Comparison of ENCODE assay signal across 8 cellular contexts in the genomic region with DNA sequence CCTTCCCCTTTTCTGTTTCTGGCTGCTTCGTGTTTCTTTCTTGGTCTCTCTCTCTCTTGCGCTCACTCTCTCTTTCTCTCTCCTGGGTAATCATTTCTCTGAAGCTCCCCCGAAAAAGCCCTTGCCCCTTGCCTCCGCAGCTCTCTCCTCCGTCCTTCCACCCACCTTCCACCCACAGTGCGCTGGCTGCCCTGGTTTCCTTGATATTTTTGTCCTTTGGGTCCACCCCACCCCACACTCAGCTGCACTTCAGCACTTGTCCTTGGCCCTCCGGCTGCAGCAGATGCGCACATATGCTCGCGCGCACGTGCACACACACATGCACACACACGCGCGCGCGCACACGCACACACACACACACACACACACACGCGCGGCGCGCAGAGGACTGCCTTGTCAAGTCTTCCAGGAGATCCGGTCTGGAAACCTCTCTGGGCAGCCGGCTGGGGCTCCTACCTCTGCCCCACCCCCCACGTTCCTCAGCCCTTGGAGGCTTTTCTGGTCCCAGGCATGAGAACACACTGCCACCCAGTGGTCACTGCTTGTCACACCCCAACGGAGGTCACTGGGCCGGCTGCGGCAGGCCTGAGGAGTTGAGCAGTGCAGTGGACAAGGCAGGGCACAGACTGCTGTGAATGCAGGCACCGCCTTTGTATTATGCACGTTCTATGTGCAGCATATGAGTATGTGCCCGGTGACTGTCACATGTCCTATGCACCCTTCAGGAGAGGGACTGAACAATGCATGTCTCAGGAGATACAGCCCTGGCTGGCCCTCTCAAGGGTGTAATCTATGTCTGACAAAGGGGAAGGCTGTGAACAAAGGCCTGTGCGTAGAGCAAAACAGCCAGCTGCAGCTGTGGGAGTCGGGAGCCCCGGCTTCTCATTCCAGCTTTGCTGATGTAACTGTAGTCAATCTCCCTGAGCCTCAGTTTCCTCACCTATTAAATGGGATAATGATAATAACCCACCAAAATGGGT. TPM values are rescaled to one million over a fixed set of nuclear protein-coding genes. Genes with fewer than 3 reads are reported as not detected.
DNase-seq lines count a peak whose midpoint lies in the region; ATAC-seq and TF ChIP-seq lines count a peak whose summit lies in the region.

No MANE protein-coding gene starts in this region.

- H3K4me1 ChIP-seq in CD8-positive, alpha-beta memory T cell (ENCODE audit: insufficient read depth, low read length): peaks cover 60% of the 10 kb centered on the region
- H3K4me1 ChIP-seq in OCI-LY7 (ENCODE audit: insufficient read depth, low read length, poor library complexity, severe bottlenecking) (peaks cover 43% of the 10 kb centered on the region), mononuclear cell (ENCODE audit: insufficient read depth, low read length) (peaks cover 34% of the 10 kb centered on the region)

- peak; percentile 98 for TF ChIP-seq CTCF in OCI-LY7 (conservative IDR thresholded peaks at IDR 0.05; ENCODE audit: low read length)
- peak; percentile 89 for TF ChIP-seq CTCF in epithelial cell of esophagus (IDR thresholded peaks at IDR 0.05; ENCODE audit: insufficient read depth, low read depth, low read length, missing control alignments)

- no peaks in the 10 kb centered on the region for H3K79me2 ChIP-seq in OCI-LY7 (ENCODE audit: insufficient read depth, low read depth, low read length)

- no peaks in the 10 kb centered on the region for H4K20me1 ChIP-seq in OCI-LY7 (ENCODE audit: insufficient read depth, low read length)

- no peak overlapping the region for H3K27ac ChIP-seq in CD8-positive, alpha-beta memory T cell (ENCODE audit: low read depth, low read length)
- no peak overlapping the region for H3K27ac ChIP-seq in OCI-LY7 (ENCODE audit: low read depth, low read length, poor library complexity, severe bottlenecking)

- H3K36me3 Mint-ChIP-seq in CD8-positive, alpha-beta memory T cell: peaks cover 0 to 25% (median 2%) of the 10 kb centered on the region in 3 donors

- intact Hi-C loops in OCI-LY7 (cut with micrococcal nuclease; ENCODE audit: unreplicated experiment): loop anchor here (1.0 to 2.0 kb wide), 6 partner anchors 26 to 356 kb away; a partner anchor contains a TSS

- H2AFZ ChIP-seq in OCI-LY7 (ENCODE audit: low read length): peak overlapping the region; percentile 82

- no peaks in the 10 kb centered on the region for H3K9me2 ChIP-seq in OCI-LY7 (ENCODE audit: insufficient read depth, low read length)

- peak overlapping the region; percentile 74 to 93 (median 77) for H3K4me3 Mint-ChIP-seq in CD8-positive, alpha-beta memory T cell

- TF ChIP-seq EP300 in Ishikawa (IDR thresholded peaks at IDR 0.05; ENCODE audit: borderline replicate concordance): 0 out of 2 replicates have a peak, but pooled peaks have one; percentile 16

- H3K27me3 ChIP-seq in CD8-positive, alpha-beta memory T cell (ENCODE audit: insufficient read depth, low read length, poor library complexity, severe bottlenecking): no peaks in the 10 kb centered on the region
- H3K27me3 ChIP-seq in mononuclear cell (ENCODE audit: insufficient read depth, low read length): peaks cover 31% of the 10 kb centered on the region

- CTCF ChIA-PET in CD8-positive, alpha-beta memory T cell (lab: Charles Lee): interaction anchor here (0.6 to 11.0 kb wide), 15 partner anchors 12 to 175 kb away, joined by 3 to 162 read pairs (median 5); a partner anchor contains a TSS
- CTCF ChIA-PET in OCI-LY7 (lab: Charles Lee; ENCODE audit: unreplicated experiment): interaction anchor here (0.7 to 0.9 kb wide), 3 partner anchors 11 to 26 kb away, joined by 3 to 6 read pairs (median 3); a partner anchor contains a TSS

- no peaks in the 10 kb centered on the region for H3K9me3 ChIP-seq in CD8-positive, alpha-beta memory T cell (ENCODE audit: low read length)
- H3K9me3 ChIP-seq in OCI-LY7 (ENCODE audit: low read length): no peaks in the 10 kb centered on the region
- no peaks in the 10 kb centered on the region for H3K9me3 ChIP-seq in mononuclear cell (ENCODE audit: low read depth, low read length)

- ATAC-seq in GM21367 (IDR thresholded peaks at IDR 0.05; ENCODE audit: unreplicated experiment): peak; percentile 57

- peak overlapping the region; percentile 63 for H3K4me3 ChIP-seq in CD8-positive, alpha-beta memory T cell (ENCODE audit: low read length)
- H3K4me3 ChIP-seq in OCI-LY7 (ENCODE audit: low read depth, low read length, poor library complexity, severe bottlenecking): peak overlapping the region; percentile 65
- H3K4me3 ChIP-seq in epithelial cell of esophagus (ENCODE audit: low read length): peak overlapping the region; percentile 29
- H3K4me3 ChIP-seq in mononuclear cell (ENCODE audit: low read length): peak overlapping the region; percentile 10

- H3K4me2 ChIP-seq in OCI-LY7 (ENCODE audit: low read length): peak overlapping the region; percentile 90

- peaks cover 35 to 44% (median 40%) of the 10 kb centered on the region in 3 donors for H3K4me1 Mint-ChIP-seq in CD8-positive, alpha-beta memory T cell

- H3K9me3 Mint-ChIP-seq in CD8-positive, alpha-beta memory T cell: no peaks in the 10 kb centered on the region

- peak; percentile 81 to 92 (median 85) for DNase-seq in CD8-positive, alpha-beta memory T cell
- DNase-seq in OCI-LY7 (ENCODE audit: low spot score) (peak; percentile 94), activated T-cell treated with anti-CD3 and anti-CD28 coated beads for 24 hours (ENCODE audit: low read depth) (peak; percentile 84), epithelial cell of esophagus (ENCODE audit: low read depth) (peak; percentile 91)
- DNase-seq in stimulated activated CD8-positive, alpha-beta memory T cell treated with anti-CD3 and anti-CD28 coated beads, Interleukin-2, amount 100 ng/mL, for 1 hour (ENCODE audit: low read depth in 2 of 2): peak; percentile 73 to 79

- BruUV-seq in OCI-LY7 (replicated peaks; lab: Mats Ljungman, UMichigan): no TSS peak

- H3K36me3 ChIP-seq in CD8-positive, alpha-beta memory T cell (ENCODE audit: insufficient read depth, low read length): no peaks in the 10 kb centered on the region
- no peaks in the 10 kb centered on the region for H3K36me3 ChIP-seq in OCI-LY7 (ENCODE audit: insufficient read depth, low read length)

- peak; percentile 100 for TF ChIP-seq RAD21 in Ishikawa (IDR thresholded peaks at IDR 0.05; ENCODE audit: low read depth)

- POLR2A ChIA-PET in CD8-positive, alpha-beta memory T cell (lab: Charles Lee): interaction anchor here (1.6 kb wide), 1 partner anchor 25 kb away, joined by 6 read pairs; a partner anchor contains a TSS
- POLR2A ChIA-PET in OCI-LY7 (lab: Charles Lee): interaction anchor here (0.7 to 1.1 kb wide), 3 partner anchors 26 to 73 kb away, joined by 4 read pairs; a partner anchor contains a TSS

- H3K27me3 Mint-ChIP-seq in CD8-positive, alpha-beta memory T cell: peaks cover 0 to 7% of the 10 kb centered on the region in 2 donors

- H3K27ac Mint-ChIP-seq in CD8-positive, alpha-beta memory T cell: peak overlapping the region; percentile 54 to 95 (median 86)

TF ChIP-seq in Ishikawa, 13 proteins besides CTCF, POLR2A, EP300 and RAD21:
- TF ChIP-seq TCF12 (IDR thresholded peaks at IDR 0.05; ENCODE audit: low read depth) (peak; percentile 69), YY1 (IDR thresholded peaks at IDR 0.05; ENCODE audit: low read depth) (peak; percentile 35; the same call in 1 of the 2 replicates), ZBTB7A (IDR thresholded peaks at IDR 0.05; ENCODE audit: low read depth) (no peak)

RNA-seq across cellular contexts. Expression of a gene that starts 6.5 kb away (rescaled TPM):
- total RNA-seq in CD8-positive, alpha-beta memory T cell: 100 to 1,000 TPM; 236 to 245 TPM
- polyA plus RNA-seq in CD8-positive, alpha-beta memory T cell: 37.3 TPM
- total RNA-seq in OCI-LY7 (2014; rRNA removed; shearing (Covaris generic)): 0.19 and 0.62 TPM in 2 replicates
- total RNA-seq in OCI-LY7 (2022): 0.26 TPM in 1 of 2 replicates, not detected in the other
- total RNA-seq in mononuclear cell: 0.31 TPM

RNA-seq across cellular contexts. Expression of a gene that starts 10.5 kb away (rescaled TPM):
- total RNA-seq in CD8-positive, alpha-beta memory T cell: 1 to 10 TPM; 1.2 to 1.8 TPM
- polyA plus RNA-seq in CD8-positive, alpha-beta memory T cell: 0.30 TPM
- total RNA-seq in OCI-LY7 (2014; rRNA removed; shearing (Covaris generic)): not detected in 2 replicates
- not detected in 2 replicates for total RNA-seq in OCI-LY7 (2022)
- total RNA-seq in mononuclear cell: 94.3 TPM

RNA-seq across cellular contexts. Expression of a gene that starts 12.7 kb away (rescaled TPM):
- total RNA-seq in CD8-positive, alpha-beta memory T cell: 10 to 100 TPM; 75.3 to 87.2 TPM
- 10.9 TPM for polyA plus RNA-seq in CD8-positive, alpha-beta memory T cell
- total RNA-seq in OCI-LY7 (2014; rRNA removed; shearing (Covaris generic)): 6.3 and 7.8 TPM in 2 replicates
- total RNA-seq in OCI-LY7 (2022) (9.8 and 11.8 TPM in 2 replicates), mononuclear cell (1.9 TPM)

RNA-seq across cellular contexts. Expression of a gene that starts 25.9 kb away (rescaled TPM):
- total RNA-seq in CD8-positive, alpha-beta memory T cell: 100 to 1,000 TPM; 141 to 146 TPM
- polyA plus RNA-seq in CD8-positive, alpha-beta memory T cell: 141 TPM
- 87.3 and 96.2 TPM in 2 replicates for total RNA-seq in OCI-LY7 (2014; rRNA removed; shearing (Covaris generic))
- total RNA-seq in OCI-LY7 (2022) (79.7 and 81.3 TPM in 2 replicates), mononuclear cell (63.2 TPM)

RNA-seq across cellular contexts. Expression of a gene that starts 42.8 kb away (rescaled TPM):
- total RNA-seq in CD8-positive, alpha-beta memory T cell: under 1 TPM in 1 of 2 experiments, not detected in 1; 0.11 TPM
- not detected for polyA plus RNA-seq in CD8-positive, alpha-beta memory T cell
- not detected in 2 replicates for total RNA-seq in OCI-LY7 (2014; rRNA removed; shearing (Covaris generic))
- total RNA-seq in OCI-LY7 (2022): not detected in 2 replicates
- 4.2 TPM for total RNA-seq in mononuclear cell

Comparison
In these comparisons a context has a peak if more than half of its experiments do, and no peak if none do; other contexts are left out.
1. H3K4me3 ChIP-seq: peak in every context shown above with its lines; median percentile 65 in OCI-LY7; 63 in CD8-positive, alpha-beta memory T cell; 29 in epithelial cell of esophagus; 10 in mononuclear cell.
2. RNA of a gene that starts 6.5 kb away (total RNA-seq): 236 to 245 TPM in CD8-positive, alpha-beta memory T cell; 0.31 TPM in mononuclear cell (single experiment) and 0.19 to 0.62 TPM in OCI-LY7; every median in the first group is over 100 times any median in the second.
3. RNA of a gene that starts 10.5 kb away (total RNA-seq): 94.3 TPM in mononuclear cell (single experiment); 1.2 to 1.8 TPM in CD8-positive, alpha-beta memory T cell and not detected in OCI-LY7; every median in the first group is over 10 times any median in the second.
4. RNA of a gene that starts 12.7 kb away (total RNA-seq): 75.3 to 87.2 TPM in CD8-positive, alpha-beta memory T cell; 6.3 to 11.8 TPM in OCI-LY7 and 1.9 TPM in mononuclear cell (single experiment); every median in the first group is over 4 times any median in the second.
5. Peak in every context shown above with its lines, with median percentiles within 50 percentile points of each other: DNase-seq.